ENCODE assay signal across 2 cellular contexts in genomic region chr15:89803941-89804800, GRCh38.
TF ChIP-seq lines count a peak whose summit lies in the region.

No MANE protein-coding gene starts in this region.

TF ChIP-seq in HEK293, 187 proteins besides CTCF, POLR2A, EP300 and RAD21:
- TF ChIP-seq ZFP37 (tag by site-specific recombination; IDR thresholded peaks at IDR 0.05) = no peak
- peak; percentile 23; the same call in 1 of the 2 replicates for TF ChIP-seq ZIC2 (tag by site-specific recombination; IDR thresholded peaks at IDR 0.05)
- TF ChIP-seq KLF17 (tag by site-specific recombination; IDR thresholded peaks at IDR 0.05) = no peak

TF ChIP-seq in HepG2, 621 proteins besides CTCF, POLR2A, EP300 and RAD21:
- TF ChIP-seq ZBTB10 (CRISPR knock-in tag; IDR thresholded peaks at IDR 0.05; ENCODE audit: borderline replicate concordance) (no peak), PATZ1 (CRISPR knock-in tag; IDR thresholded peaks at IDR 0.05) (no peak), ZFY (CRISPR knock-in tag; IDR thresholded peaks at IDR 0.05) (no peak), ZMYM4 (CRISPR knock-in tag; IDR thresholded peaks at IDR 0.05) (no peak), ZNF138 (CRISPR knock-in tag; IDR thresholded peaks at IDR 0.05; ENCODE audit: low read depth) (no peak), ZNF788 (CRISPR knock-in tag; IDR thresholded peaks at IDR 0.05; ENCODE audit: borderline replicate concordance) (no peak), CERS6 (CRISPR knock-in tag; IDR thresholded peaks at IDR 0.05) (no peak), GTF3A (CRISPR knock-in tag; conservative IDR thresholded peaks at IDR 0.05) (no peak), RAD51 (IDR thresholded peaks at IDR 0.05; ENCODE audit: borderline replicate concordance) (no peak), HNRNPL (IDR thresholded peaks at IDR 0.05; ENCODE audit: low read depth, low read length) (0 out of 2 replicates have a peak, but pooled peaks have one; percentile 21), POLR2G (IDR thresholded peaks at IDR 0.05; ENCODE audit: low read depth, low read length) (0 out of 2 replicates have a peak, but pooled peaks have one; percentile 27), SYNCRIP (IDR thresholded peaks at IDR 0.05; ENCODE audit: insufficient read depth, low read depth, low read length) (no peak), PREB (CRISPR knock-in tag; IDR thresholded peaks at IDR 0.05) (no peak), HMG20B (CRISPR knock-in tag; conservative IDR thresholded peaks at IDR 0.05) (no peak), FLYWCH1 (CRISPR knock-in tag; IDR thresholded peaks at IDR 0.05) (no peak), MXD1 (CRISPR knock-in tag; IDR thresholded peaks at IDR 0.05) (no peak), ARNT (IDR thresholded peaks at IDR 0.05) (no peak), TEAD3 (CRISPR knock-in tag; optimal IDR thresholded peaks at IDR 0.05; ENCODE audit: borderline replicate concordance) (no peak), KDM3A (CRISPR knock-in tag; IDR thresholded peaks at IDR 0.05; ENCODE audit: low read depth) (no peak), ZNF569 (CRISPR knock-in tag; IDR thresholded peaks at IDR 0.05; ENCODE audit: borderline replicate concordance) (no peak), ZNF543 (CRISPR knock-in tag; IDR thresholded peaks at IDR 0.05) (no peak), ZFP37 (CRISPR knock-in tag; IDR thresholded peaks at IDR 0.05; ENCODE audit: borderline replicate concordance) (no peak), ZBTB1 (CRISPR knock-in tag; IDR thresholded peaks at IDR 0.05; ENCODE audit: borderline replicate concordance) (no peak), SMAD1 (CRISPR knock-in tag; IDR thresholded peaks at IDR 0.05; ENCODE audit: borderline replicate concordance, low read depth) (no peak), ZNF574 (CRISPR knock-in tag; IDR thresholded peaks at IDR 0.05) (no peak), AGO2 (optimal IDR thresholded peaks at IDR 0.05; ENCODE audit: low read depth, low read length) (peak; percentile 38), KMT2A (CRISPR knock-in tag; IDR thresholded peaks at IDR 0.05) (no peak)
TF ChIP-seq in HepG2: peak in this region for 3.
